Comparison of ENCODE assay signal across 16 cellular contexts in the genomic region with DNA sequence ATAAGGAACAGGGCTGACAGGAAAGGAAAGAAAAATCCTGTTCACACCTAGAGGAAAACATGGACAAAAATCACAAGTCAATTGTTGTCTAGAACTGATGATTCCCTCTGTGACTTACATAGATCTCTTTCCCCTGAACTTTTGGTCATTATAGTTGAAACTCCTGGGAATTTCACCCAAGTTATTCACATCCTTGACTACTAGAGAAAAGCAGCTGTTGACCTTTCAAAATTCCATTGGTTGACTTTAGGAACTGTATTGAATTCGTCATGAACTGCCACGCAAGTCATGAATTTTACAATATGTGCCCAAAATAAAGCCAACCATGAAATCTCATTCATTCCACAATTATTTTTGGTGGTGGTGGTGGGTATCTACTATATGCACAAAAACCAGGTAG.
"Had no signal": no experiment of that assay in that cellular context is flagged by ENCODE, and none has a peak within 500 bp of the region (broad histone marks: within the 10 kb centered on the region; RNA-seq: fewer than 3 reads in every experiment).

No MANE protein-coding gene starts in this region.

- ATAC-seq: right lobe of liver; stimulated activated naive CD8-positive, alpha-beta T cell treated with anti-CD3 and anti-CD28 coated beads, Interleukin-15, amount 100 ng/mL, for 72 hours had no signal

- H3K9me3 Mint-ChIP-seq: activated naive CD4-positive, alpha-beta T cell treated with anti-CD3 and anti-CD28 coated beads for 36 hours; activated T-helper 2 cell treated with anti-CD3 and anti-CD28 coated beads, Interferon-gamma antibody, Interleukin-2, Interleukin-4, amounts not matched to agents 10 μg/mL and 5 μg/mL and 100 μg/mL, durations not matched to agents 14 hours and 24 hours and 36 hours; nephron progenitor cell; stimulated activated naive CD8-positive, alpha-beta T cell treated with anti-CD3 and anti-CD28 coated beads, Interleukin-15, amount 100 ng/mL, for 72 hours; T-helper 2 cell treated with Interferon-gamma antibody and Interleukin-4, amounts not matched to agents 5 μg/mL and 100 μg/mL, for 36 hours; type B pancreatic cell had no signal

- H3K27ac ChIP-seq: right lobe of liver had no signal

- FAIRE-seq: colon had no signal

- DNase-seq: activated CD4-positive, alpha-beta T cell treated with anti-CD3 and anti-CD28 coated beads for 1 hour; activated CD4-positive, alpha-beta T cell treated with anti-CD3 and anti-CD28 coated beads, Interleukin-2, amount 50 U/mL, for 48 hours; activated naive CD4-positive, alpha-beta T cell treated with anti-CD3 and anti-CD28 coated beads for 36 hours; effector CD4-positive, alpha-beta T cell; foreskin melanocyte; kidney glomerular epithelial cell; mesendoderm; nephron progenitor cell; right lobe of liver; spleen; stimulated activated naive CD8-positive, alpha-beta T cell treated with anti-CD3 and anti-CD28 coated beads, Interleukin-15, amount 100 ng/mL, for 72 hours; SW 1271 had no signal

- H3K4me3 Mint-ChIP-seq: activated naive CD4-positive, alpha-beta T cell treated with anti-CD3 and anti-CD28 coated beads for 36 hours; nephron progenitor cell; stimulated activated naive CD8-positive, alpha-beta T cell treated with anti-CD3 and anti-CD28 coated beads, Interleukin-15, amount 100 ng/mL, for 72 hours; T-helper 2 cell treated with Interferon-gamma antibody and Interleukin-4, amounts not matched to agents 5 μg/mL and 100 μg/mL, for 36 hours; type B pancreatic cell had no signal

- H3K27me3 Mint-ChIP-seq: stimulated activated naive CD8-positive, alpha-beta T cell treated with anti-CD3 and anti-CD28 coated beads, Interleukin-15, amount 100 ng/mL, for 72 hours; type B pancreatic cell had no signal

- H3K27me3 ChIP-seq: right lobe of liver, spleen had no signal

- H3K36me3 ChIP-seq: right lobe of liver had no signal

- H3K27ac Mint-ChIP-seq: activated naive CD4-positive, alpha-beta T cell treated with anti-CD3 and anti-CD28 coated beads for 36 hours; activated T-helper 2 cell treated with anti-CD3 and anti-CD28 coated beads, Interferon-gamma antibody, Interleukin-2, Interleukin-4, amounts not matched to agents 10 μg/mL and 5 μg/mL and 100 μg/mL, durations not matched to agents 14 hours and 24 hours and 36 hours; stimulated activated naive CD8-positive, alpha-beta T cell treated with anti-CD3 and anti-CD28 coated beads, Interleukin-15, amount 100 ng/mL, for 72 hours; T-helper 2 cell treated with Interferon-gamma antibody and Interleukin-4, amounts not matched to agents 5 μg/mL and 100 μg/mL, for 36 hours had no signal

- H3K9me3 ChIP-seq: right lobe of liver, spleen had no signal

- H3K4me3 ChIP-seq: right lobe of liver, spleen had no signal
